1 cellular context compared by ENCODE assay signal in genomic region chr17:4541328-4542002, GRCh38.
TF ChIP-seq lines count a peak whose summit lies in the region.

No MANE protein-coding gene starts in this region.

TF ChIP-seq in HEK293, 187 proteins besides CTCF, POLR2A, EP300 and RAD21 (continued from another document):
- TF ChIP-seq ZBTB10 (tag by site-specific recombination; IDR thresholded peaks at IDR 0.05) (no peak), ZBTB8A (tag by site-specific recombination; IDR thresholded peaks at IDR 0.05) (no peak)
TF ChIP-seq in HEK293: peak in this region for 1.
